ENCODE assay signal across 1 cellular context in genomic region chr12:108862588-108862959, GRCh38.
TF ChIP-seq lines count a peak whose summit lies in the region.

No MANE protein-coding gene starts in this region.

TF ChIP-seq in HepG2, 621 proteins besides CTCF, POLR2A, EP300 and RAD21:
- no peak for TF ChIP-seq ZFP36 (IDR thresholded peaks at IDR 0.05; ENCODE audit: borderline replicate concordance, low read depth, low read length, partially characterized antibody)
- peak; percentile 88 for TF ChIP-seq ZBTB40 (IDR thresholded peaks at IDR 0.05)
- TF ChIP-seq ZBTB40 (CRISPR knock-in tag; IDR thresholded peaks at IDR 0.05): no peak
